In genomic region chr17:9307313-9307998, GRCh38 we compare ENCODE assay signal across 13 cellular contexts.
A peak's percentile ranks its signal among the peaks of the same experiment; 100 is the strongest.
DNase-seq lines count a peak whose midpoint lies in the region; TF ChIP-seq lines count a peak whose summit lies in the region.
"Had no signal": no experiment of that assay in that cellular context is flagged by ENCODE, and none has a peak within 500 bp of the region (broad histone marks: within the 10 kb centered on the region; RNA-seq: fewer than 3 reads in every experiment).

No MANE protein-coding gene starts in this region.

- H3K4me2 ChIP-seq in neuronal stem cell (ENCODE audit: insufficient read depth, low read length, poor library complexity, severe bottlenecking): no peak overlapping the region

- no peak overlapping the region for H2AFZ ChIP-seq in neuronal stem cell (ENCODE audit: low read length)

- H3K4me1 ChIP-seq in neuronal stem cell (ENCODE audit: control insufficient read depth in 2 of 2, insufficient read depth in 1 of 2, low read depth in 1 of 2, low read length in 2 of 2): peaks cover 7 to 12% of the 10 kb centered on the region in 2 donors
- H3K4me1 ChIP-seq: BE2C had no signal

- H4K91ac ChIP-seq in neuronal stem cell (ENCODE audit: low read depth, low read length, poor library complexity): no peak overlapping the region

- peak overlapping the region; percentile 48 for H3K27ac ChIP-seq in neuronal stem cell (replicated peaks; ENCODE audit: low read length)
- H3K27ac ChIP-seq: esophagus muscularis mucosa had no signal

- H3K9ac ChIP-seq in neuronal stem cell (ENCODE audit: low read depth, low read length, poor library complexity): no peak overlapping the region

- no peak overlapping the region for H3K4ac ChIP-seq in neuronal stem cell (ENCODE audit: low read length)

- no CpG with 5 or more reads among the region's 7 CpGs for WGBS in neuronal stem cell (ENCODE audit: extremely low coverage in 2 of 2, insufficient read length in 2 of 2, insufficient replicate concordance in 1 of 2), 2 donors

- no peak overlapping the region for H3K14ac ChIP-seq in neuronal stem cell (ENCODE audit: low read length)

- H4K8ac ChIP-seq in neuronal stem cell (ENCODE audit: low read depth, low read length): no peak overlapping the region

- TF ChIP-seq CTCF in fibroblast of mammary gland (conservative IDR thresholded peaks at IDR 0.05; ENCODE audit: control insufficient read depth, insufficient read depth, low read depth, low read length): no peak

- no peaks in the 10 kb centered on the region for H3K79me1 ChIP-seq in neuronal stem cell (ENCODE audit: low read depth, low read length)

- H3K27me3 ChIP-seq in neuronal stem cell (ENCODE audit: control insufficient read depth in 3 of 3, insufficient read depth in 3 of 3, low read depth in 1 of 3, low read length in 3 of 3): no peaks in the 10 kb centered on the region
- H3K27me3 ChIP-seq: BE2C, esophagus muscularis mucosa had no signal

- H2BK15ac ChIP-seq in neuronal stem cell (ENCODE audit: low read length): no peak overlapping the region

- H2BK12ac ChIP-seq in neuronal stem cell (ENCODE audit: low read length): no peak overlapping the region

- no peaks in the 10 kb centered on the region for H3K36me3 ChIP-seq in neuronal stem cell (replicated peaks in 1 of 2; ENCODE audit: control insufficient read depth in 2 of 2, insufficient read depth in 2 of 2, low read length in 2 of 2)
- H3K36me3 ChIP-seq: BE2C, esophagus muscularis mucosa had no signal

- no peak overlapping the region for H2BK120ac ChIP-seq in neuronal stem cell (ENCODE audit: low read depth, low read length)

- H2BK5ac ChIP-seq in neuronal stem cell (ENCODE audit: low read length): no peak overlapping the region

- H3K4me3 ChIP-seq in fibroblast of mammary gland (ENCODE audit: control insufficient read depth, low read depth, low read length) (no peak overlapping the region), neuronal stem cell (ENCODE audit: low read length in 2 of 2) (no peak overlapping the region)
- H3K4me3 ChIP-seq: esophagus muscularis mucosa had no signal

- H2AK5ac ChIP-seq in neuronal stem cell (ENCODE audit: low read depth, low read length): no peak overlapping the region

- no peak overlapping the region for H3K23ac ChIP-seq in neuronal stem cell (ENCODE audit: low read depth, low read length, poor library complexity)

- no peaks in the 10 kb centered on the region for H3K9me3 ChIP-seq in neuronal stem cell (replicated peaks in 1 of 2; ENCODE audit: control insufficient read depth in 2 of 2, insufficient read depth in 1 of 2, low read depth in 1 of 2, low read length in 2 of 2)
- H3K9me3 ChIP-seq: BE2C, esophagus muscularis mucosa had no signal

- peak; percentile 19 for DNase-seq in GM03348 (ENCODE audit: low spot score)
- DNase-seq in OCI-M1 (lab: John Stamatoyannopoulos, UW): peak; percentile 25
- DNase-seq in fibroblast of mammary gland (ENCODE audit: low read depth): peak; percentile 16
- no peak for DNase-seq in neuronal stem cell (ENCODE audit: low spot score)
- DNase-seq in NCI-H146 (lab: John Stamatoyannopoulos, UW): no peak
- no peak for DNase-seq in stimulated activated CD4-positive, alpha-beta T cell treated with anti-CD3 and anti-CD28 coated beads, Interleukin-4, amount 100 ng/mL, for 24 hours
- no peak for DNase-seq in superior temporal gyrus (ENCODE audit: extremely low spot score)
- DNase-seq: activated CD4-positive, alpha-beta T cell treated with anti-CD3 and anti-CD28 coated beads, Interleukin-2, amount 10 ng/mL, durations not matched to agents 7 days and 5 days; BE2C; GF-D8; NCI-H82; stimulated activated CD4-positive, alpha-beta T cell treated with anti-CD3 and anti-CD28 coated beads, Interleukin-2, amount 100 ng/mL, for 48 hours had no signal

- H3K18ac ChIP-seq in neuronal stem cell (ENCODE audit: low read length): no peak overlapping the region

Comparison
In these comparisons a context has a peak if more than half of its experiments do, and no peak if none do; other contexts are left out.
1. DNase-seq: peak in GM03348 (single experiment), OCI-M1 (single experiment) and fibroblast of mammary gland (single experiment); none in neuronal stem cell (single experiment), NCI-H146 (single experiment), stimulated activated CD4-positive, alpha-beta T cell treated with anti-CD3 and anti-CD28 coated beads, Interleukin-4, amount 100 ng/mL, for 24 hours (single experiment) and superior temporal gyrus (single experiment).